8 cellular contexts compared by ENCODE assay signal in the genomic region with DNA sequence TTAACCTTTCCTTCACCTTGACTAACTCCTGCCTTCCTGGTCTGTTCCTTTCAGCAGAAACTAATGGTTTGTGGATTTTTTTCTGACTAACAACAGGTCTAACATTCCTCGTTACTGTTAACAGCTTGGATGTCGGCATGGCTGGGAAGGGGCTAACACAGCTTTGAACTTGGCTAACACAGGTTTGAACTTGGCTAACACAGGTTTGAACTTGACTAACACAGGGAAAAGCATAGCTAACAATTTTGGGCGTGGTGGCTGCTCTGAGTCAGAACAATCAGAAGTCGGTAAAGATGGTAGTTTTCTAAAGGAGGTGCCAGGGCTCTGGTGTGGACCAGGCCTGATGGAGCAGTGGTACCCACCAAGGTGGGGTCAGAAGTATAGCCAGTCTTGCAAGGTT. TPM values are rescaled to one million over a fixed set of nuclear protein-coding genes. Genes with fewer than 3 reads are reported as not detected.
A peak's percentile ranks its signal among the peaks of the same experiment; 100 is the strongest.
DNase-seq lines count a peak whose midpoint lies in the region; ATAC-seq, FAIRE-seq and TF ChIP-seq lines count a peak whose summit lies in the region.

No MANE protein-coding gene starts in this region.

- no peak for ATAC-seq in HCT116
- no peak for ATAC-seq in pancreas
- ATAC-seq in HG03460 (IDR thresholded peaks at IDR 0.05; ENCODE audit: unreplicated experiment): no peak
- no peak for ATAC-seq in GM21717 (IDR thresholded peaks at IDR 0.05; ENCODE audit: unreplicated experiment)

- no peaks in the 10 kb centered on the region for H3K9me2 ChIP-seq in HCT116 (ENCODE audit: insufficient read depth)

- no TSS peak for BruUV-seq in HCT116 (replicated peaks; lab: Mats Ljungman, UMichigan)

- no peak for TF ChIP-seq POLR2A in HCT116 (IDR thresholded peaks at IDR 0.05; ENCODE audit: borderline replicate concordance, extremely low read depth, insufficient read depth, insufficient read length)

- H3K4me1 ChIP-seq in HCT116 (ENCODE audit: control insufficient read depth in 1 of 2, insufficient read depth in 2 of 2, low read length in 2 of 2): peaks cover 17 to 28% of the 10 kb centered on the region in 2 experiments
- peaks cover 17 to 27% (median 18%) of the 10 kb centered on the region in 3 donors for H3K4me1 ChIP-seq in pancreas

- intact Hi-C loops in HCT116 (cut with micrococcal nuclease) (no loop called here), pancreas (cut with DNase I) (no loop called here)

- WGBS in pancreas, 2 donors: 20 to 25% methylated on average over 4 of the region's 4 CpGs

- H3K36me3 ChIP-seq in HCT116 (ENCODE audit: control insufficient read depth in 1 of 2, insufficient read depth in 2 of 2, low read length in 2 of 2): no peaks in the 10 kb centered on the region
- H3K36me3 ChIP-seq in pancreas: no peaks in the 10 kb centered on the region

- no peak for TF ChIP-seq RAD21 in HCT116 (IDR thresholded peaks at IDR 0.05; ENCODE audit: low read depth)

- FAIRE-seq in pancreas (lab: Jason Lieb, UNC): no peak

- H3K4me3 ChIP-seq in HCT116 (replicated peaks in 1 of 2; ENCODE audit: low read depth in 1 of 2, low read length in 2 of 2) (peak overlapping the region; percentile 62 to 78), pancreas (peak overlapping the region; percentile 60 to 85 (median 72))

- peaks cover 24% of the 10 kb centered on the region for H3K79me2 ChIP-seq in HCT116 (ENCODE audit: insufficient read depth, low read length)

- H3K9me3 ChIP-seq in HCT116 (ENCODE audit: control insufficient read depth in 1 of 2, insufficient read depth in 1 of 2, low read depth in 1 of 2, low read length in 2 of 2) (no peaks in the 10 kb centered on the region), pancreas (no peaks in the 10 kb centered on the region)

- DNase-seq in HCT116 (ENCODE audit: low read depth, low spot score) (no peak), epithelial cell of prostate (ENCODE audit: low read depth, low spot score) (peak; percentile 87), pancreas (no peak), cerebellar cortex (ENCODE audit: low spot score) (no peak), SHP77 treated with DMSO at 0.1 percent for 48 hours (lab: John Stamatoyannopoulos, UW) (no peak)
- peak; percentile 62 for DNase-seq in activated CD4-positive, alpha-beta T cell treated with anti-CD3 and anti-CD28 coated beads for 48 hours

- H3K4me2 ChIP-seq in HCT116 (ENCODE audit: low read length): peak overlapping the region; percentile 80

- H3K9ac ChIP-seq in HCT116 (ENCODE audit: low read length): peak overlapping the region; percentile 84

- H3K27me3 ChIP-seq in HCT116 (ENCODE audit: insufficient read depth, low read length): no peaks in the 10 kb centered on the region
- no peaks in the 10 kb centered on the region for H3K27me3 ChIP-seq in pancreas

- H3K27ac ChIP-seq in HCT116 (ENCODE audit: low read depth, low read length) (peak overlapping the region; percentile 82), epithelial cell of prostate (peak overlapping the region; percentile 100), pancreas (peak overlapping the region; percentile 82 to 95 (median 92))

- POLR2A ChIA-PET in HCT116 (lab: Charles Lee): interaction anchor here (0.9 kb wide), 1 partner anchor 12 kb away, joined by 4 read pairs; no protein-coding TSS in a partner anchor

- RAD21 ChIA-PET in HCT116 (lab: Charles Lee; ENCODE audit: low non-redundant PET in 1 of 2, low total read pairs in 2 of 2, uncharacterized antibody in 2 of 2, unreplicated experiment in 2 of 2): no interaction called here

- H4K20me1 ChIP-seq in HCT116 (ENCODE audit: insufficient read depth): no peaks in the 10 kb centered on the region

- no peak for TF ChIP-seq CTCF in HCT116 (IDR thresholded peaks at IDR 0.05 in 2 of 3, conservative IDR thresholded peaks at IDR 0.05 in 1 of 3; ENCODE audit: borderline replicate concordance in 1 of 3, insufficient read depth in 1 of 3, low read depth in 2 of 3, low read length in 2 of 3)
- TF ChIP-seq CTCF in pancreas (IDR thresholded peaks at IDR 0.05): no peak

- CTCF ChIA-PET in HCT116 (lab: Charles Lee): interaction anchor here (1.0 to 2.1 kb wide), 4 partner anchors 8 to 313 kb away, joined by 3 to 8 read pairs (median 4); no protein-coding TSS in a partner anchor

- no peak overlapping the region for H2AFZ ChIP-seq in HCT116 (ENCODE audit: low read depth, low read length, poor library complexity, severe bottlenecking)

TF ChIP-seq in HCT116, 20 proteins besides CTCF, POLR2A, EP300 and RAD21:
- no peak for TF ChIP-seq REST (IDR thresholded peaks at IDR 0.05; ENCODE audit: low read depth)
- TF ChIP-seq ZBTB33 (IDR thresholded peaks at IDR 0.05; ENCODE audit: extremely low read depth, insufficient replicate concordance, low read length): no peak
- no peak for TF ChIP-seq ELF1 (IDR thresholded peaks at IDR 0.05; ENCODE audit: borderline replicate concordance, low read depth)
- TF ChIP-seq SRF (IDR thresholded peaks at IDR 0.05; ENCODE audit: low read depth): no peak
- no peak for TF ChIP-seq ATF3 (IDR thresholded peaks at IDR 0.05)
- TF ChIP-seq SIN3A (IDR thresholded peaks at IDR 0.05; ENCODE audit: low read depth): no peak

RNA-seq across cellular contexts. Expression of gene MIAT, which starts 16.1 kb away (rescaled TPM):
- total RNA-seq in HCT116 (2021; ENCODE audit: unreplicated experiment) (0.54 TPM), pancreas (under 1 TPM; 0.35 to 0.78 (median 0.60) TPM)
- polyA plus RNA-seq in HCT116 (2012): 0.04 TPM in 2 replicates
- under 1 TPM; 0.28 to 0.42 TPM for polyA plus RNA-seq in pancreas

RNA-seq across cellular contexts. Expression of gene CRYBA4, which starts 51.7 kb away (rescaled TPM):
- not detected for total RNA-seq in HCT116 (2021; ENCODE audit: unreplicated experiment)
- 0.10 TPM in 1 of 2 replicates, not detected in the other for polyA plus RNA-seq in HCT116 (2012)
- under 1 TPM in 1 of 6 donors, not detected in 5; 0.19 TPM for total RNA-seq in pancreas
- polyA plus RNA-seq in pancreas: not detected

RNA-seq across cellular contexts. Expression of gene CRYBB1, which starts 55.7 kb away (rescaled TPM):
- total RNA-seq in HCT116 (2021; ENCODE audit: unreplicated experiment): not detected
- polyA plus RNA-seq in HCT116 (2012): not detected in 2 replicates
- under 1 TPM in 3 of 6 donors, not detected in 3; 0.20 to 0.66 (median 0.34) TPM for total RNA-seq in pancreas
- under 1 TPM; 0.14 to 0.38 TPM for polyA plus RNA-seq in pancreas

Comparison
In these comparisons a context has a peak if more than half of its experiments do, and no peak if none do; other contexts are left out.
1. DNase-seq: peak in activated CD4-positive, alpha-beta T cell treated with anti-CD3 and anti-CD28 coated beads for 48 hours (single experiment) and epithelial cell of prostate (single experiment); none in HCT116 (single experiment), pancreas (0 of 6), cerebellar cortex (single experiment) and SHP77 treated with DMSO at 0.1 percent for 48 hours (single experiment).
2. Peak in every context shown above with its lines, with median percentiles within 50 percentile points of each other: H3K27ac ChIP-seq.